ENCODE assay signal across 28 cellular contexts in the genomic region with DNA sequence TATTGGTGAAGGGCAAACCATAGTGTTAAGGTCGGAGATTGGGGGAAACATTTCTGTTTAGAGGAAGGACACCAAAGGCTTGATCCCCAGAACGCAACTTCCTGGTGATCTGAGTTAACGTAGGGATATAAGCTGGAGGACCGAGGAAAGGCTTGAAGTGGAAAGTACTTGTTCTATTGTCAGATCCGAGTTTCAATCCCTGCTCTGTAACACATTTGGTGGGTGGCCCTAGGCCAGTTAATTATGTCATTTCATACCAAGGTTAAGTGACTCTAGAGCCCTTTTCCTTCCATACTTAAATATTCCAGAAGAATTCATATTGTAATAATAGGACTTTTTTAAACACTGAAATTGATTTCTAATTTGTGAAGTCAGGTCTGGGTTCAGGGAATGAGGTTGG.
"Had no signal": no experiment of that assay in that cellular context is flagged by ENCODE, and none has a peak within 500 bp of the region (broad histone marks: within the 10 kb centered on the region; RNA-seq: fewer than 3 reads in every experiment).

No MANE protein-coding gene starts in this region.

- H3K9me3 ChIP-seq: ascending aorta, esophagus muscularis mucosa, gastroesophageal sphincter, heart right ventricle had no signal

- H3K9me3 Mint-ChIP-seq: activated CD4-positive, alpha-beta memory T cell treated with anti-CD3 and anti-CD28 coated beads, Interleukin-2, amount 10 ng/mL, durations not matched to agents 7 days and 5 days; activated CD4-positive, alpha-beta T cell treated with anti-CD3 and anti-CD28 coated beads, Interleukin-2, amount 10 ng/mL, durations not matched to agents 7 days and 5 days; activated naive CD4-positive, alpha-beta T cell treated with anti-CD3 and anti-CD28 coated beads, Interleukin-2, amount 10 ng/mL, durations not matched to agents 7 days and 5 days; activated naive CD4-positive, alpha-beta T cell treated with anti-CD3 and anti-CD28 coated beads, Interleukin-2, amount 50 U/mL, for 72 hours; activated naive CD8-positive, alpha-beta T cell treated with anti-CD3 and anti-CD28 coated beads, Interleukin-2, amount 10 ng/mL, durations not matched to agents 7 days and 5 days; activated T-cell treated with anti-CD3 and anti-CD28 coated beads, Interleukin-2, amount 50 U/mL, for 24 hours; activated T-cell treated with anti-CD3 and anti-CD28 coated beads, Interleukin-2, amount 50 U/mL, for 72 hours; central memory CD8-positive, alpha-beta T cell; dendritic cell treated with granulocyte-macrophage colony-stimulating factor and Interleukin-4, amounts not matched to agents 40 ng/mL and 50 ng/mL, for 4 days had no signal

- H3K27me3 ChIP-seq: ascending aorta, dorsolateral prefrontal cortex, gastroesophageal sphincter had no signal

- ATAC-seq: activated CD4-positive, alpha-beta T cell treated with anti-CD3 and anti-CD28 coated beads for 36 hours; activated naive CD4-positive, alpha-beta T cell treated with anti-CD3 and anti-CD28 coated beads, Interleukin-2, amount 50 U/mL, for 72 hours; activated T-cell treated with anti-CD3 and anti-CD28 coated beads, Interleukin-2, amount 50 U/mL, for 72 hours; gastroesophageal sphincter; heart right ventricle had no signal

- H3K4me3 ChIP-seq: ascending aorta, coronary artery, dorsolateral prefrontal cortex, esophagus muscularis mucosa, gastroesophageal sphincter, heart right ventricle had no signal

- DNase-seq: activated CD4-positive, alpha-beta memory T cell treated with anti-CD3 and anti-CD28 coated beads, Interleukin-2, amount 10 ng/mL, durations not matched to agents 7 days and 5 days; activated CD4-positive, alpha-beta T cell treated with anti-CD3 and anti-CD28 coated beads for 36 hours; activated CD4-positive, alpha-beta T cell treated with anti-CD3 and anti-CD28 coated beads, Interleukin-2, amount 10 ng/mL, durations not matched to agents 7 days and 5 days; activated CD4-positive, alpha-beta T cell treated with anti-CD3 and anti-CD28 coated beads, Interleukin-2, amount 50 U/mL, for 4 hours; activated CD4-positive, CD25-positive, alpha-beta regulatory T cell; activated CD4-positive, CD25-positive, alpha-beta regulatory T cell treated with anti-CD3 and anti-CD28 coated beads, Interleukin-2, amount 50 U/mL, for 72 hours; activated CD8-positive, alpha-beta memory T cell treated with anti-CD3 and anti-CD28 coated beads, Interleukin-2, amount 50 U/mL, for 48 hours; activated gamma-delta T cell; activated naive CD4-positive, alpha-beta T cell; activated naive CD4-positive, alpha-beta T cell treated with anti-CD3 and anti-CD28 coated beads, Interleukin-2, amount 10 ng/mL, durations not matched to agents 7 days and 5 days; activated naive CD8-positive, alpha-beta T cell treated with anti-CD3 and anti-CD28 coated beads, Interleukin-2, amount 10 ng/mL, durations not matched to agents 7 days and 5 days; activated T-cell treated with anti-CD3 and anti-CD28 coated beads for 4 hours; activated T-cell treated with anti-CD3 and anti-CD28 coated beads, Interleukin-2, amount 50 U/mL, for 24 hours; activated T-cell treated with anti-CD3 and anti-CD28 coated beads, Interleukin-2, amount 50 U/mL, for 72 hours; brain microvascular endothelial cell; dorsolateral prefrontal cortex; effector memory CD4-positive, alpha-beta T cell; erythroblast; foreskin melanocyte; heart right ventricle; T-helper 2 cell had no signal

- H3K27ac ChIP-seq: ascending aorta, brain microvascular endothelial cell, coronary artery, dorsolateral prefrontal cortex, esophagus muscularis mucosa, gastroesophageal sphincter had no signal

- H3K4me1 Mint-ChIP-seq: activated CD4-positive, alpha-beta memory T cell treated with anti-CD3 and anti-CD28 coated beads, Interleukin-2, amount 10 ng/mL, durations not matched to agents 7 days and 5 days; activated CD4-positive, alpha-beta T cell treated with anti-CD3 and anti-CD28 coated beads for 36 hours; activated CD4-positive, alpha-beta T cell treated with anti-CD3 and anti-CD28 coated beads, Interleukin-2, amount 10 ng/mL, durations not matched to agents 7 days and 5 days; activated naive CD4-positive, alpha-beta T cell treated with anti-CD3 and anti-CD28 coated beads, Interleukin-2, amount 10 ng/mL, durations not matched to agents 7 days and 5 days; central memory CD8-positive, alpha-beta T cell had no signal

- H3K36me3 Mint-ChIP-seq: activated naive CD4-positive, alpha-beta T cell treated with anti-CD3 and anti-CD28 coated beads, Interleukin-2, amount 10 ng/mL, durations not matched to agents 7 days and 5 days; activated naive CD4-positive, alpha-beta T cell treated with anti-CD3 and anti-CD28 coated beads, Interleukin-2, amount 50 U/mL, for 72 hours; activated naive CD8-positive, alpha-beta T cell treated with anti-CD3 and anti-CD28 coated beads, Interleukin-2, amount 10 ng/mL, durations not matched to agents 7 days and 5 days had no signal

- H3K36me3 ChIP-seq: ascending aorta, brain microvascular endothelial cell, esophagus muscularis mucosa, gastroesophageal sphincter, heart right ventricle had no signal

- H3K27ac Mint-ChIP-seq: activated CD4-positive, alpha-beta memory T cell treated with anti-CD3 and anti-CD28 coated beads, Interleukin-2, amount 10 ng/mL, durations not matched to agents 7 days and 5 days; activated CD4-positive, alpha-beta T cell treated with anti-CD3 and anti-CD28 coated beads for 36 hours; activated CD4-positive, alpha-beta T cell treated with anti-CD3 and anti-CD28 coated beads, Interleukin-2, amount 10 ng/mL, durations not matched to agents 7 days and 5 days; activated naive CD4-positive, alpha-beta T cell treated with anti-CD3 and anti-CD28 coated beads, Interleukin-2, amount 10 ng/mL, durations not matched to agents 7 days and 5 days; activated naive CD4-positive, alpha-beta T cell treated with anti-CD3 and anti-CD28 coated beads, Interleukin-2, amount 50 U/mL, for 72 hours; activated naive CD8-positive, alpha-beta T cell treated with anti-CD3 and anti-CD28 coated beads, Interleukin-2, amount 10 ng/mL, durations not matched to agents 7 days and 5 days; activated T-cell treated with anti-CD3 and anti-CD28 coated beads, Interleukin-2, amount 50 U/mL, for 24 hours; activated T-cell treated with anti-CD3 and anti-CD28 coated beads, Interleukin-2, amount 50 U/mL, for 72 hours; dendritic cell treated with granulocyte-macrophage colony-stimulating factor and Interleukin-4, amounts not matched to agents 40 ng/mL and 50 ng/mL, for 4 days had no signal

- H3K4me3 Mint-ChIP-seq: activated CD4-positive, alpha-beta memory T cell treated with anti-CD3 and anti-CD28 coated beads, Interleukin-2, amount 10 ng/mL, durations not matched to agents 7 days and 5 days; activated CD4-positive, alpha-beta T cell treated with anti-CD3 and anti-CD28 coated beads for 36 hours; activated CD4-positive, alpha-beta T cell treated with anti-CD3 and anti-CD28 coated beads, Interleukin-2, amount 10 ng/mL, durations not matched to agents 7 days and 5 days; activated naive CD4-positive, alpha-beta T cell treated with anti-CD3 and anti-CD28 coated beads, Interleukin-2, amount 10 ng/mL, durations not matched to agents 7 days and 5 days; activated naive CD8-positive, alpha-beta T cell treated with anti-CD3 and anti-CD28 coated beads, Interleukin-2, amount 10 ng/mL, durations not matched to agents 7 days and 5 days; activated T-cell treated with anti-CD3 and anti-CD28 coated beads, Interleukin-2, amount 50 U/mL, for 24 hours; activated T-cell treated with anti-CD3 and anti-CD28 coated beads, Interleukin-2, amount 50 U/mL, for 72 hours; central memory CD8-positive, alpha-beta T cell; dendritic cell treated with granulocyte-macrophage colony-stimulating factor and Interleukin-4, amounts not matched to agents 40 ng/mL and 50 ng/mL, for 4 days had no signal
